Comparison of ENCODE assay signal across 24 cellular contexts in genomic region chr1:171350579-171350978, GRCh38.
"Had no signal": no experiment of that assay in that cellular context is flagged by ENCODE, and none has a peak within 500 bp of the region (broad histone marks: within the 10 kb centered on the region; RNA-seq: fewer than 3 reads in every experiment).

No MANE protein-coding gene starts in this region.

- H3K4me3 ChIP-seq: colonic mucosa, esophagus muscularis mucosa, gastroesophageal sphincter, heart left ventricle, hepatocyte, lung had no signal

- H3K4me1 ChIP-seq: colonic mucosa, esophagus muscularis mucosa, foreskin keratinocyte, gastroesophageal sphincter, heart left ventricle had no signal

- H3K27me3 ChIP-seq: colonic mucosa, esophagus muscularis mucosa, foreskin keratinocyte, gastroesophageal sphincter, heart left ventricle, hepatocyte had no signal

- H3K36me3 ChIP-seq: colonic mucosa, esophagus muscularis mucosa, gastroesophageal sphincter, heart left ventricle had no signal

- H3K4me2 ChIP-seq: hepatocyte had no signal

- H3K27ac ChIP-seq: colonic mucosa, epithelial cell of prostate, esophagus muscularis mucosa, foreskin keratinocyte, gastroesophageal sphincter, heart left ventricle, hepatocyte had no signal

- H3K9me3 ChIP-seq: colonic mucosa, esophagus muscularis mucosa had no signal

- ATAC-seq: effector memory CD8-positive, alpha-beta T cell; foreskin keratinocyte; gastroesophageal sphincter; heart left ventricle; left colon; left lobe of liver; left ventricle myocardium superior; naive thymus-derived CD4-positive, alpha-beta T cell had no signal

- H2AFZ ChIP-seq: hepatocyte had no signal

- DNase-seq: colonic mucosa; cortex of kidney; effector CD8-positive, alpha-beta T cell; effector memory CD8-positive, alpha-beta T cell; endodermal cell; foreskin keratinocyte; heart left ventricle; hypothalamus; immature natural killer cell; islet precursor cell; kidney; kidney glomerular epithelial cell; left colon; left ventricle myocardium superior; mammary epithelial cell; mesendoderm; midbrain; naive thymus-derived CD4-positive, alpha-beta T cell had no signal

- H3K79me2 ChIP-seq: hepatocyte had no signal
